9 cellular contexts compared by ENCODE assay signal in the genomic region with DNA sequence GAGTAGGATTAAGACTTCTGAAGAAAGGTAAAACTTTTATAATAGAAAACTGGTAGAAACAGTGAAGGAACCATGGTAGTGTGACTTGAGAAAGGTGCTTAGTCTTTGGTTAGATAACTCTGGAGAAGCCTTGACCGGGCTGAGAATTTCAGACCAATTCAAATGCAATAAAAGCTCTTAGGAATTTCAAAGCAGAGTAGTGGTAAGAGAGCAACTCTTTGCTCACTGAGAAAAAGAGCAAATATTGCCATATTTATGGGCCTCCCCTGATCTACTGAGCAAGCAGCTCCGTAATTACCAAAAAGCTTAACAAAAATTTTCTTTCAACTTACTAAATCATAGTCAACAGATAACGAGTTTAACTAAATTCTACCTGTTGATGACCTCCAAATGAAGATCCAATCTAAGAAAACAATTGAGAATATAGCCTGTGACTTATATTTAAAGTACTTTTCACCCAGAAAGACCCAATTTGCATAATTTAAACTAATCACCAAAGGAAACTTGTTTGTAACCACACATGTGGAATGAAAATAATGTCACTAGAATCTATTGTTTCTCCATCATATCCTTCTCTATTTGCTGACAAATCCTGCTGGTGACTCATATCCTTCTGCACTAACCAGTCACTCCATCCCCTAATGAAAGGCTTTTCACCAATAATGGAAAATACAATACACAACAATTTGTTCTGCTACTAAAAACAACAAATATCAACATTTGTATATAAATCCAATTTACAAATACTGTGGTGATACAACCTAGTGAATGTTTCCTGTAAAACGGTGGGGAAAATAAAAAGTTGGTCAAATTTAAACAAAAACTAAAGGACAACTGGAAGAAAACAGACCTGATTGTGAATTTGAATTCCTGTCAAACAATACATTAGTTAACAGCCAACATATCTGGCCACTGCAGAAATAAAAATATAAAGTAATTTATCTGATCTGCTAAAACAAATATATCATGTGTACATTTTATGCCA. TPM values are rescaled to one million over a fixed set of nuclear protein-coding genes. Genes with fewer than 3 reads are reported as not detected.
DNase-seq lines count a peak whose midpoint lies in the region; ATAC-seq, FAIRE-seq and TF ChIP-seq lines count a peak whose summit lies in the region.
"Had no signal": no experiment of that assay in that cellular context is flagged by ENCODE, and none has a peak within 500 bp of the region (broad histone marks: within the 10 kb centered on the region; RNA-seq: fewer than 3 reads in every experiment).

No MANE protein-coding gene starts in this region.

- H3K4me3 Mint-ChIP-seq in CD8-positive, alpha-beta T cell: peak overlapping the region; percentile 75
- H3K4me3 Mint-ChIP-seq in Caco-2 (ENCODE audit: unreplicated experiment): no peak overlapping the region

- intact Hi-C loops in CD8-positive, alpha-beta T cell (cut with DNase I, micrococcal nuclease): loop anchor here (1.0 to 10.0 kb wide), 4 partner anchors 12 to 1177 kb away; partner anchors contain the start of genes LAPTM5 (in 1 of the 2) and PEF1 (in 1 of the 2)
- intact Hi-C loops in GM12878 (cut with micrococcal nuclease; ENCODE audit: unreplicated experiment): loop anchor here (1.0 to 5.0 kb wide), 2 partner anchors 33 to 114 kb away; partner anchors contain the start of gene SPOCD1
- intact Hi-C loops in Caco-2 (cut with micrococcal nuclease; ENCODE audit: unreplicated experiment): no loop called here

- POLR2A ChIA-PET in CD8-positive, alpha-beta T cell (lab: Charles Lee): interaction anchor here (1.2 to 1.4 kb wide), 3 partner anchors 8 to 116 kb away, joined by 3 read pairs; partner anchors contain the start of gene SPOCD1
- POLR2A ChIA-PET in GM12878 (lab: Charles Lee): interaction anchor here (0.8 to 4.6 kb wide), 13 partner anchors 8 to 83 kb away, joined by 3 to 54 read pairs (median 4); partner anchors contain the start of gene PTP4A2
- POLR2A ChIA-PET in Caco-2 (lab: Charles Lee): no interaction called here

- H4K20me1 ChIP-seq in GM12878 (ENCODE audit: control insufficient read depth, insufficient read depth): 0 out of 2 replicates have a peak, but pooled peaks cover 3% of the 10 kb centered on the region

- RAD21 ChIA-PET in GM12878 (lab: Charles Lee; ENCODE audit: unreplicated experiment): interaction anchor here (0.8 to 4.6 kb wide), 17 partner anchors 8 to 143 kb away, joined by 3 to 79 read pairs (median 6); no protein-coding TSS in a partner anchor

- no peak for TF ChIP-seq EP300 in GM12878 (IDR thresholded peaks at IDR 0.05; ENCODE audit: borderline replicate concordance in 1 of 2, control insufficient read depth in 1 of 2, low read depth in 2 of 2, low read length in 2 of 2)

- no peak overlapping the region for H2AFZ ChIP-seq in GM12878 (ENCODE audit: control insufficient read depth, low read depth, low read length)

- CTCF ChIA-PET in CD8-positive, alpha-beta T cell (lab: Charles Lee): interaction anchor here (1.4 to 16.9 kb wide), 2 partner anchors 26 to 113 kb away, joined by 3 to 349 read pairs; no protein-coding TSS in a partner anchor
- CTCF ChIA-PET in GM12878 (lab: Yijun Ruan, JAX): interaction anchor here (0.8 to 15.0 kb wide), 12 partner anchors 8 to 116 kb away, joined by 3 to 565 read pairs (median 4); partner anchors contain the start of gene SPOCD1
- CTCF ChIA-PET in Caco-2 (lab: Charles Lee): interaction anchor here (0.9 kb wide), 1 partner anchor 33 kb away, joined by 3 read pairs; no protein-coding TSS in a partner anchor

- peaks cover 86% of the 10 kb centered on the region for H3K4me1 Mint-ChIP-seq in CD8-positive, alpha-beta T cell (ENCODE audit: low read depth)
- H3K4me1 Mint-ChIP-seq in Caco-2 (ENCODE audit: low read depth, unreplicated experiment): peaks cover 38% of the 10 kb centered on the region

- TF ChIP-seq RAD21 in GM12878 (IDR thresholded peaks at IDR 0.05; ENCODE audit: insufficient read depth, low read depth, low read length): no peak

- H3K9me3 ChIP-seq in CD8-positive, alpha-beta T cell (ENCODE audit: low read length): no peaks in the 10 kb centered on the region
- H3K9me3 ChIP-seq in GM12878 (replicated peaks; ENCODE audit: control insufficient read depth, insufficient read depth, low read length) (no peaks in the 10 kb centered on the region), Caco-2 (no peaks in the 10 kb centered on the region)

- TF ChIP-seq POLR2A in GM12878 (IDR thresholded peaks at IDR 0.05; ENCODE audit: low read depth, low read length) (no peak), GM12892 (IDR thresholded peaks at IDR 0.05; ENCODE audit: low read depth, low read length) (no peak)

- 2% methylated on average over 4 of the region's 4 CpGs for WGBS in GM12878 (ENCODE audit: insufficient coverage, insufficient replicate concordance, low lambda C conversion rate, missing lambda C conversion rate)

- no peak overlapping the region for H3K4me3 ChIP-seq in CD8-positive, alpha-beta T cell (ENCODE audit: low read depth, low read length)
- H3K4me3 ChIP-seq in GM12878 (peak overlapping the region; percentile 84), Caco-2 (ENCODE audit: low read depth, low read length) (no peak overlapping the region)

- H3K27me3 ChIP-seq in CD8-positive, alpha-beta T cell (ENCODE audit: insufficient read depth, low read length): no peaks in the 10 kb centered on the region
- no peaks in the 10 kb centered on the region for H3K27me3 ChIP-seq in GM12878 (replicated peaks in 1 of 2; ENCODE audit: control insufficient read depth in 2 of 2, insufficient read depth in 2 of 2, low read length in 1 of 2)
- no peaks in the 10 kb centered on the region for H3K27me3 ChIP-seq in Caco-2 (replicated peaks; ENCODE audit: control insufficient read depth, insufficient read depth, low read length)

- H3K27ac Mint-ChIP-seq in CD8-positive, alpha-beta T cell: peak overlapping the region; percentile 99
- no peak overlapping the region for H3K27ac Mint-ChIP-seq in Caco-2 (ENCODE audit: unreplicated experiment)

- SMC1A ChIA-PET in GM12878 (lab: Charles Lee; ENCODE audit: uncharacterized antibody, unreplicated experiment): interaction anchor here (0.5 to 4.2 kb wide), 17 partner anchors 8 to 77 kb away, joined by 3 to 77 read pairs (median 5); partner anchors contain the start of gene PTP4A2

- FAIRE-seq in GM12878 (lab: Jason Lieb, UNC) (no peak), GM12892 (lab: Jason Lieb, UNC) (no peak)

- H3K27me3 Mint-ChIP-seq in CD8-positive, alpha-beta T cell (ENCODE audit: low read depth): no peaks in the 10 kb centered on the region
- no peaks in the 10 kb centered on the region for H3K27me3 Mint-ChIP-seq in Caco-2 (ENCODE audit: insufficient read depth, unreplicated experiment)

- ATAC-seq in CD8-positive, alpha-beta T cell: no peak
- ATAC-seq in GM12878: peak; percentile 4; the same call in 1 of the 3 replicates

- H3K36me3 Mint-ChIP-seq in CD8-positive, alpha-beta T cell: peaks cover 6% of the 10 kb centered on the region
- H3K36me3 Mint-ChIP-seq in Caco-2 (ENCODE audit: insufficient read depth, unreplicated experiment): peaks cover 9% of the 10 kb centered on the region

- peaks cover 99% of the 10 kb centered on the region for H3K79me2 ChIP-seq in GM12878 (ENCODE audit: control insufficient read depth, insufficient read depth, low read length)

- no peak for TF ChIP-seq CTCF in CD8-positive, alpha-beta T cell (IDR thresholded peaks at IDR 0.05)
- no peak for TF ChIP-seq CTCF in GM12878 (IDR thresholded peaks at IDR 0.05 in 2 of 3, conservative IDR thresholded peaks at IDR 0.05 in 1 of 3; ENCODE audit: control insufficient read depth in 2 of 3, extremely low read depth in 1 of 3, insufficient read depth in 1 of 3, low read depth in 3 of 3, low read length in 3 of 3)
- no peak for TF ChIP-seq CTCF in Caco-2 (IDR thresholded peaks at IDR 0.05; ENCODE audit: insufficient read depth in 1 of 2, low read depth in 1 of 2, low read length in 1 of 2, severe bottlenecking in 1 of 2, unreplicated experiment in 1 of 2)

- DNase-seq in CD8-positive, alpha-beta T cell: no peak
- DNase-seq in M059J (ENCODE audit: low read depth) (peak; percentile 76), GM12878 (ENCODE audit: low read depth, low spot score) (no peak), lung microvascular endothelial cell (ENCODE audit: low read depth in 2 of 2) (peak; percentile 86 to 88), NCI-H1105 treated with DMSO at 0.1 percent for 48 hours (lab: John Stamatoyannopoulos, UW) (no peak), NCI-H1417 treated with DMSO at 0.1 percent for 48 hours (lab: John Stamatoyannopoulos, UW) (no peak), Caco-2 (no peak), GM12892 (ENCODE audit: insufficient read length) (no peak)

- H3K9ac ChIP-seq in GM12878 (ENCODE audit: control insufficient read depth, insufficient read depth, low read length): peak overlapping the region; percentile 96

- H3K4me2 ChIP-seq in GM12878 (ENCODE audit: control insufficient read depth, insufficient read depth): peak overlapping the region; percentile 88

- no peaks in the 10 kb centered on the region for H3K36me3 ChIP-seq in CD8-positive, alpha-beta T cell (ENCODE audit: insufficient read depth, low read length)
- H3K36me3 ChIP-seq in GM12878 (ENCODE audit: control insufficient read depth in 2 of 2, insufficient read depth in 2 of 2, low read length in 1 of 2): peaks cover 0 to 7% of the 10 kb centered on the region in 2 experiments; a peak in 1 of 4 replicates
- H3K36me3 ChIP-seq in Caco-2 (ENCODE audit: control insufficient read depth, insufficient read depth, low read length): no peaks in the 10 kb centered on the region

- BruUV-seq in GM12878 (replicated peaks; lab: Mats Ljungman, UMichigan): no TSS peak
- no TSS peak for BruUV-seq in Caco-2 (replicated peaks; lab: Mats Ljungman, UMichigan)

- in situ Hi-C loops in GM12878 (cut with MboI): loop anchor here (10.0 kb wide), 1 partner anchor 1177 kb away; the partner anchor contains the start of gene LAPTM5

- peaks cover 97% of the 10 kb centered on the region for H3K4me1 ChIP-seq in CD8-positive, alpha-beta T cell (ENCODE audit: insufficient read depth, low read length)
- H3K4me1 ChIP-seq in GM12878 (ENCODE audit: control insufficient read depth, insufficient read depth, low read length): peaks cover 27% of the 10 kb centered on the region
- peaks cover 48% of the 10 kb centered on the region for H3K4me1 ChIP-seq in Caco-2

- H3K9me3 Mint-ChIP-seq in CD8-positive, alpha-beta T cell: no peaks in the 10 kb centered on the region
- H3K9me3 Mint-ChIP-seq in Caco-2 (ENCODE audit: unreplicated experiment): no peaks in the 10 kb centered on the region
- H3K9me3 Mint-ChIP-seq: neural crest cell had no signal

- H3K27ac ChIP-seq in CD8-positive, alpha-beta T cell (ENCODE audit: low read depth, low read length): no peak overlapping the region
- peak overlapping the region; percentile 93 for H3K27ac ChIP-seq in GM12878 (ENCODE audit: control insufficient read depth, insufficient read depth)

RNA-seq across cellular contexts. Expression of gene PTP4A2, which starts 6.6 kb away (rescaled TPM):
- 100 to 1,000 TPM; 257 to 278 TPM for total RNA-seq in CD8-positive, alpha-beta T cell
- total RNA-seq in M059J (2014; rRNA removed; shearing (Covaris generic)): 334 and 398 TPM in 2 replicates
- total RNA-seq in GM12878 (2013; cell fraction: nucleolus; rRNA removed): 309 and 320 TPM in 2 replicates
- 334 and 416 TPM in 2 replicates for total RNA-seq in GM12878 (2014; rRNA removed)
- 390 and 401 TPM in 2 replicates for total RNA-seq in GM12878 (2014; rRNA removed; fragmentation: Illumina TruSeq; extraction: Trizol)
- total RNA-seq in GM12878 (2021): 348 and 360 TPM in 2 replicates
- 133 TPM for polyA plus RNA-seq in GM12878 (2011; ENCODE audit: low read depth)
- 909 and 1,265 TPM in 2 replicates for polyA plus RNA-seq in GM12878 (2011; rRNA removed)
- polyA plus RNA-seq in GM12878 (2011; cell fraction: cytosol; rRNA removed): 152 and 181 TPM in 2 replicates
- 120 and 153 TPM in 2 replicates for polyA plus RNA-seq in GM12878 (2011; cell fraction: nucleus; rRNA removed)
- 252 and 315 TPM in 2 replicates for polyA plus RNA-seq in GM12878 (2012)
- polyA plus RNA-seq in GM12878 (2014; fragmentation: Illumina TruSeq; extraction: Trizol): 547 and 710 TPM in 2 replicates
- 100 to 1,000 TPM; 268 to 424 TPM for polyA plus RNA-seq in GM12878 (2014; fragmentation: Nextera tagmentation; extraction: Ambion mirVana)
- 180 and 224 TPM in 2 replicates for polyA plus RNA-seq in GM12878 (2014; rRNA removed)
- 100 to 1,000 TPM; 232 to 423 TPM for polyA plus RNA-seq in GM12878 (2016; fragmentation: Nextera tagmentation; extraction: Ambion mirVana)
- polyA minus RNA-seq in GM12878 (2011; rRNA and poly(A)+ RNA removed): 326 and 414 TPM in 2 replicates
- 268 and 284 TPM in 2 replicates for polyA minus RNA-seq in GM12878 (2011; cell fraction: cytosol; rRNA and poly(A)+ RNA removed)
- polyA minus RNA-seq in GM12878 (2011; cell fraction: nucleus; rRNA and poly(A)+ RNA removed): 63.8 and 72.4 TPM in 2 replicates
- total RNA-seq in lung microvascular endothelial cell: 152 and 256 TPM in 2 replicates
- total RNA-seq in Caco-2 (2022): 150 and 169 TPM in 2 replicates
- 377 TPM for polyA plus RNA-seq in GM12892 (2012; ENCODE audit: missing spikeins)

Comparison
In these comparisons a context has a peak if more than half of its experiments do, and no peak if none do; other contexts are left out.
1. DNase-seq: peak in M059J (single experiment) and lung microvascular endothelial cell (2 of 2); none in CD8-positive, alpha-beta T cell (0 of 7), GM12878 (single experiment), NCI-H1105 treated with DMSO at 0.1 percent for 48 hours (single experiment), NCI-H1417 treated with DMSO at 0.1 percent for 48 hours (single experiment), Caco-2 (0 of 2) and GM12892 (single experiment).